In genomic region chr14:74296037-74296467, GRCh38 we compare ENCODE assay signal across 1 cellular context.
TF ChIP-seq lines count a peak whose summit lies in the region.

No MANE protein-coding gene starts in this region.

TF ChIP-seq in HepG2, 621 proteins besides CTCF, POLR2A, EP300 and RAD21 (continued from another document and continues in another):
- TF ChIP-seq USF2 (IDR thresholded peaks at IDR 0.05; ENCODE audit: low read depth, low read length): peak; percentile 84
- peak; percentile 87; the same call in 1 of the 2 replicates for TF ChIP-seq USF2 (CRISPR knock-in tag; IDR thresholded peaks at IDR 0.05; ENCODE audit: borderline replicate concordance)
- TF ChIP-seq EHMT2 (IDR thresholded peaks at IDR 0.05; ENCODE audit: borderline replicate concordance, low read depth, low read length): no peak
- TF ChIP-seq ZNF557 (CRISPR knock-in tag; IDR thresholded peaks at IDR 0.05): no peak
- no peak for TF ChIP-seq IRX3 (CRISPR knock-in tag; IDR thresholded peaks at IDR 0.05; ENCODE audit: borderline replicate concordance, low read depth)
- no peak for TF ChIP-seq SNRNP70 (IDR thresholded peaks at IDR 0.05; ENCODE audit: low read depth, low read length)
- TF ChIP-seq FOXK1 (CRISPR knock-in tag; IDR thresholded peaks at IDR 0.05; ENCODE audit: borderline replicate concordance, low read depth): peak; percentile 54; the same call in 1 of the 2 replicates
- no peak; the same call in 1 of the 2 replicates for TF ChIP-seq ZNF780A (CRISPR knock-in tag; IDR thresholded peaks at IDR 0.05)
- no peak for TF ChIP-seq ZNF256 (CRISPR knock-in tag; conservative IDR thresholded peaks at IDR 0.05)
- peak; percentile 28; the same call in 1 of the 2 replicates for TF ChIP-seq AHR (CRISPR knock-in tag; IDR thresholded peaks at IDR 0.05)
- TF ChIP-seq ZGPAT (CRISPR knock-in tag; IDR thresholded peaks at IDR 0.05): peak; percentile 62; the same call in 1 of the 2 replicates
- 0 out of 2 replicates have a peak, but pooled peaks have one; percentile 64 for TF ChIP-seq ZNF616 (CRISPR knock-in tag; IDR thresholded peaks at IDR 0.05; ENCODE audit: low read depth)
- no peak for TF ChIP-seq ZBTB4 (CRISPR knock-in tag; IDR thresholded peaks at IDR 0.05; ENCODE audit: borderline replicate concordance)
- TF ChIP-seq TBL1XR1 (IDR thresholded peaks at IDR 0.05; ENCODE audit: borderline replicate concordance, low read length, partially characterized antibody): no peak
- no peak for TF ChIP-seq PHF5A (CRISPR knock-in tag; IDR thresholded peaks at IDR 0.05; ENCODE audit: low read depth, unreplicated experiment)
- no peak for TF ChIP-seq SIX1 (CRISPR knock-in tag; IDR thresholded peaks at IDR 0.05; ENCODE audit: borderline replicate concordance)
- peak; percentile 94; the same call in 2 of the 3 replicates for TF ChIP-seq MXI1 (IDR thresholded peaks at IDR 0.05; ENCODE audit: borderline replicate concordance, low read depth, low read length)
- no peak for TF ChIP-seq TCF7L2 (IDR thresholded peaks at IDR 0.05; ENCODE audit: low read depth, low read length)
- TF ChIP-seq ZNF263 (CRISPR knock-in tag; IDR thresholded peaks at IDR 0.05): peak; percentile 88
- TF ChIP-seq ZFX (CRISPR knock-in tag; IDR thresholded peaks at IDR 0.05; ENCODE audit: low read depth): peak; percentile 88
- TF ChIP-seq ZNF143 (CRISPR knock-in tag; IDR thresholded peaks at IDR 0.05): no peak
- no peak for TF ChIP-seq ZNF768 (CRISPR knock-in tag; IDR thresholded peaks at IDR 0.05)
- TF ChIP-seq SIX4 (CRISPR knock-in tag; IDR thresholded peaks at IDR 0.05): no peak
- peak; percentile 56; the same call in 1 of the 2 replicates for TF ChIP-seq HOXA5 (CRISPR knock-in tag; IDR thresholded peaks at IDR 0.05)
- no peak for TF ChIP-seq MAFF (IDR thresholded peaks at IDR 0.05; ENCODE audit: low read depth, low read length)
- no peak for TF ChIP-seq TCF12 (IDR thresholded peaks at IDR 0.05)
- TF ChIP-seq TCF12 (CRISPR knock-in tag; IDR thresholded peaks at IDR 0.05): no peak
- no peak for TF ChIP-seq STAT6 (CRISPR knock-in tag; IDR thresholded peaks at IDR 0.05; ENCODE audit: borderline replicate concordance)
- no peak for TF ChIP-seq DBP (CRISPR knock-in tag; IDR thresholded peaks at IDR 0.05; ENCODE audit: not compliant biosample characterization)
- TF ChIP-seq KAT7 (CRISPR knock-in tag; IDR thresholded peaks at IDR 0.05; ENCODE audit: borderline replicate concordance): no peak; the same call in 1 of the 2 replicates
- peak; percentile 80 for TF ChIP-seq ERF (CRISPR knock-in tag; IDR thresholded peaks at IDR 0.05)
- TF ChIP-seq TOPORS (CRISPR knock-in tag; IDR thresholded peaks at IDR 0.05): no peak; the same call in 1 of the 2 replicates
- no peak for TF ChIP-seq SP5 (CRISPR knock-in tag; IDR thresholded peaks at IDR 0.05; ENCODE audit: borderline replicate concordance, low read depth)
- peak; percentile 73 for TF ChIP-seq MED1 (CRISPR knock-in tag; IDR thresholded peaks at IDR 0.05)
- TF ChIP-seq SSRP1 (CRISPR knock-in tag; IDR thresholded peaks at IDR 0.05): no peak
- TF ChIP-seq GPBP1L1 (CRISPR knock-in tag; IDR thresholded peaks at IDR 0.05): no peak
- no peak for TF ChIP-seq TMF1 (CRISPR knock-in tag; IDR thresholded peaks at IDR 0.05; ENCODE audit: low read depth)
- TF ChIP-seq AKNA (CRISPR knock-in tag; IDR thresholded peaks at IDR 0.05; ENCODE audit: borderline replicate concordance): no peak
- TF ChIP-seq KDM1A (CRISPR knock-in tag; IDR thresholded peaks at IDR 0.05): 0 out of 2 replicates have a peak, but pooled peaks have one; percentile 10
- peak; percentile 72; the same call in 1 of the 2 replicates for TF ChIP-seq ZNF430 (CRISPR knock-in tag; IDR thresholded peaks at IDR 0.05)
- no peak; the same call in 1 of the 2 replicates for TF ChIP-seq MTA1 (CRISPR knock-in tag; IDR thresholded peaks at IDR 0.05; ENCODE audit: borderline replicate concordance)
- TF ChIP-seq BCL3 (CRISPR knock-in tag; IDR thresholded peaks at IDR 0.05): peak; percentile 73; the same call in 1 of the 2 replicates
